ENCODE assay signal across 8 cellular contexts in genomic region chr13:24228852-24229458, GRCh38.
DNase-seq lines count a peak whose midpoint lies in the region; TF ChIP-seq lines count a peak whose summit lies in the region.

No MANE protein-coding gene starts in this region.

- no peak overlapping the region for H3K27ac ChIP-seq in mesenchymal stem cell (ENCODE audit: low read length, poor library complexity, severe bottlenecking)

- peaks cover 16% of the 10 kb centered on the region; the same call in 1 of the 2 replicates for H3K79me2 ChIP-seq in Loucy (ENCODE audit: insufficient read depth, low read length)

- no peaks in the 10 kb centered on the region for H4K20me1 ChIP-seq in Loucy (ENCODE audit: insufficient read depth, low read length, poor library complexity, severe bottlenecking)

- TF ChIP-seq CTCF in Loucy (conservative IDR thresholded peaks at IDR 0.05; ENCODE audit: low read length): peak; percentile 94

- no peak overlapping the region for H2AK5ac ChIP-seq in mesenchymal stem cell (ENCODE audit: low read length, severe bottlenecking)

- H3K4me2 ChIP-seq in Loucy (ENCODE audit: low read depth, low read length, poor library complexity, severe bottlenecking) (no peak overlapping the region), mesenchymal stem cell (ENCODE audit: low read length, poor library complexity, severe bottlenecking) (no peak overlapping the region)

- peak; percentile 24 for DNase-seq in activated naive CD4-positive, alpha-beta T cell treated with Interleukin-2 at 50 U/mL for 16 hours
- DNase-seq in activated naive CD4-positive, alpha-beta T cell treated with anti-CD3 and anti-CD28 coated beads, Interleukin-2, amount 50 U/mL, for 16 hours: no peak
- DNase-seq in SKM-1 (lab: John Stamatoyannopoulos, UW; ENCODE audit: unreplicated experiment) (peak; percentile 27), dermis blood vessel endothelial cell (peak; percentile 84), mesenchymal stem cell (peak; percentile 72), NCI-H187 treated with DMSO at 0.1 percent for 48 hours (lab: John Stamatoyannopoulos, UW) (no peak)
- no peak for DNase-seq in activated CD8-positive, alpha-beta memory T cell treated with anti-CD3 and anti-CD28 coated beads for 24 hours

- H2BK12ac ChIP-seq in mesenchymal stem cell (ENCODE audit: low read length in 2 of 2): no peak overlapping the region

- H3K9ac ChIP-seq in Loucy (ENCODE audit: low read depth, low read length, poor library complexity, severe bottlenecking) (no peak overlapping the region), mesenchymal stem cell (ENCODE audit: low read length) (no peak overlapping the region)

- H3K9me2 ChIP-seq in Loucy (replicated peaks; ENCODE audit: low read depth, low read length): no peaks in the 10 kb centered on the region

- no peak overlapping the region for H2AFZ ChIP-seq in Loucy (ENCODE audit: low read length)
- no peak overlapping the region for H2AFZ ChIP-seq in mesenchymal stem cell (ENCODE audit: low read depth, low read length)

- H3K18ac ChIP-seq in mesenchymal stem cell (ENCODE audit: low read depth in 1 of 2, low read length in 2 of 2): no peak overlapping the region

- H3K23ac ChIP-seq in mesenchymal stem cell (ENCODE audit: low read length in 2 of 2): no peak overlapping the region

- H2BK15ac ChIP-seq in mesenchymal stem cell (ENCODE audit: low read depth, poor library complexity, severe bottlenecking): no peak overlapping the region

- H2BK5ac ChIP-seq in mesenchymal stem cell (ENCODE audit: low read depth, low read length, poor library complexity, severe bottlenecking): no peak overlapping the region

- no peak overlapping the region for H3K14ac ChIP-seq in mesenchymal stem cell (ENCODE audit: low read length in 2 of 2)

- H3K4ac ChIP-seq in mesenchymal stem cell (ENCODE audit: low read depth in 1 of 2, low read length in 2 of 2): no peak overlapping the region

- H2BK120ac ChIP-seq in mesenchymal stem cell (ENCODE audit: low read depth, low read length): no peak overlapping the region

- H4K8ac ChIP-seq in mesenchymal stem cell (ENCODE audit: low read length): no peak overlapping the region

- H3K36me3 ChIP-seq in Loucy (ENCODE audit: insufficient read depth, low read length) (peaks cover 23% of the 10 kb centered on the region; the same call in 1 of the 2 replicates), mesenchymal stem cell (ENCODE audit: control insufficient read depth in 1 of 2, insufficient read depth in 2 of 2, low read depth in 1 of 2, low read length in 2 of 2) (peaks cover 3 to 10% of the 10 kb centered on the region in 2 experiments)

- H3K4me3 ChIP-seq in Loucy (ENCODE audit: low read length, poor library complexity, severe bottlenecking) (no peak overlapping the region), mesenchymal stem cell (ENCODE audit: insufficient read depth in 1 of 2, low read depth in 1 of 2, low read length in 2 of 2) (no peak overlapping the region)

- WGBS in mesenchymal stem cell: 50% methylated on average over 4 of the region's 4 CpGs

- H3F3A ChIP-seq in Loucy (ENCODE audit: low read depth): no peaks in the 10 kb centered on the region

- H3K4me1 ChIP-seq in Loucy (ENCODE audit: insufficient read depth, low read length, poor library complexity, severe bottlenecking) (peaks cover 8% of the 10 kb centered on the region), mesenchymal stem cell (ENCODE audit: control insufficient read depth, insufficient read depth, low read depth, low read length) (peaks cover 5% of the 10 kb centered on the region)

- H3K79me1 ChIP-seq in mesenchymal stem cell (replicated peaks; ENCODE audit: low read length, poor library complexity, severe bottlenecking): peaks cover 17% of the 10 kb centered on the region

- H3K9me3 ChIP-seq in Loucy (ENCODE audit: insufficient read depth, low read depth, low read length) (no peaks in the 10 kb centered on the region), mesenchymal stem cell (ENCODE audit: control insufficient read depth, low read length) (no peaks in the 10 kb centered on the region)

- H3K27me3 ChIP-seq in Loucy (ENCODE audit: insufficient read depth, low read length, poor library complexity, severe bottlenecking) (no peaks in the 10 kb centered on the region), mesenchymal stem cell (ENCODE audit: control insufficient read depth in 1 of 2, insufficient read depth in 1 of 2, low read length in 2 of 2) (no peaks in the 10 kb centered on the region)

- no peak overlapping the region for H4K91ac ChIP-seq in mesenchymal stem cell (ENCODE audit: low read length)

Comparison
In these comparisons a context has a peak if more than half of its experiments do, and no peak if none do; other contexts are left out.
1. DNase-seq: peak in activated naive CD4-positive, alpha-beta T cell treated with Interleukin-2 at 50 U/mL for 16 hours (single experiment), SKM-1 (single experiment), dermis blood vessel endothelial cell (single experiment) and mesenchymal stem cell (single experiment); none in activated naive CD4-positive, alpha-beta T cell treated with anti-CD3 and anti-CD28 coated beads, Interleukin-2, amount 50 U/mL, for 16 hours (single experiment), NCI-H187 treated with DMSO at 0.1 percent for 48 hours (single experiment) and activated CD8-positive, alpha-beta memory T cell treated with anti-CD3 and anti-CD28 coated beads for 24 hours (single experiment).